30 cellular contexts compared by ENCODE assay signal in the genomic region with DNA sequence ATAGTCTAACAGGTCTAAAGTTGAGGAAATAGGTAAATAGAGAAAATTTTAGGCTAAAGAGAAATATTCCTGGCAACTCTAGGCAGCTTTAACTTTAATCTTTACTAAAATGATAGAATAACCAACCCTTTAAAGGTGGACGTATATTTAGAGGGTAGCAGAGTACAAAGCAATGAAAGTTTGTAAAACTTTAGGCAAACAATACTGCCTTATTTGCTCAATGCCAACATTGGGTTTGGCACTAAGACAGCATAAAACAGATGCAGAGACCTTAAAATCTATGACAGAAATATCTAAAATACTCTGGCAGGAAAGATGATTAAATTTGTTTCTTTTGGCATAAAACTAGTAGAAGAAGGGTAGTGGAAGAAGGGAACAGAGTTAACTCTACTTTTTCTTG.
"Had no signal": no experiment of that assay in that cellular context is flagged by ENCODE, and none has a peak within 500 bp of the region (broad histone marks: within the 10 kb centered on the region; RNA-seq: fewer than 3 reads in every experiment).

No MANE protein-coding gene starts in this region.

- DNase-seq: activated CD4-positive, alpha-beta memory T cell treated with anti-CD3 and anti-CD28 coated beads for 36 hours; activated CD4-positive, alpha-beta T cell treated with anti-CD3 and anti-CD28 coated beads for 36 hours; activated CD4-positive, alpha-beta T cell treated with anti-CD3 and anti-CD28 coated beads, Interleukin-2, amount 10 ng/mL, durations not matched to agents 24 days and 14 days; activated CD4-positive, CD25-positive, alpha-beta regulatory T cell; activated CD4-positive, CD25-positive, alpha-beta regulatory T cell treated with anti-CD3 and anti-CD28 coated beads, Interleukin-2, amount 50 U/mL, for 72 hours; activated CD8-positive, alpha-beta memory T cell treated with anti-CD3 and anti-CD28 coated beads, Interleukin-2, amount 10 ng/mL, durations not matched to agents 7 days and 5 days; activated CD8-positive, alpha-beta memory T cell treated with anti-CD3 and anti-CD28 coated beads, Interleukin-2, amount 50 U/mL, for 48 hours; activated CD8-positive, alpha-beta T cell treated with anti-CD3 and anti-CD28 coated beads, Interleukin-2, amount 10 ng/mL, durations not matched to agents 7 days and 5 days; activated gamma-delta T cell; activated naive CD4-positive, alpha-beta T cell treated with anti-CD3 and anti-CD28 coated beads, Interleukin-2, amount 50 U/mL, for 16 hours; activated naive CD4-positive, alpha-beta T cell treated with Interleukin-2 at 50 U/mL for 16 hours; activated T-cell treated with anti-CD3 and anti-CD28 coated beads for 4 hours; activated T-cell treated with anti-CD3 and anti-CD28 coated beads, Interleukin-2, amount 50 U/mL, for 24 hours; activated T-cell treated with anti-CD3 and anti-CD28 coated beads, Interleukin-2, amount 50 U/mL, for 72 hours; adrenal gland; amygdala; aorta; body of pancreas; central memory CD4-positive, alpha-beta T cell; cerebellar nuclear complex; colonic mucosa; effector CD8-positive, alpha-beta T cell; esophagus squamous epithelium; foreskin melanocyte; heart right ventricle; T-helper 2 cell had no signal

- ATAC-seq: activated CD4-positive, alpha-beta T cell treated with anti-CD3 and anti-CD28 coated beads for 36 hours; activated CD8-positive, alpha-beta memory T cell treated with anti-CD3 and anti-CD28 coated beads, Interleukin-2, amount 10 ng/mL, durations not matched to agents 7 days and 5 days; activated CD8-positive, alpha-beta T cell treated with anti-CD3 and anti-CD28 coated beads, Interleukin-2, amount 10 ng/mL, durations not matched to agents 7 days and 5 days; activated T-cell treated with anti-CD3 and anti-CD28 coated beads, Interleukin-2, amount 50 U/mL, for 72 hours; body of pancreas; gastroesophageal sphincter; heart right ventricle had no signal

- H3K27me3 ChIP-seq: adrenal gland, body of pancreas, breast epithelium, cardiac muscle cell, colonic mucosa, esophagus squamous epithelium, gastroesophageal sphincter, heart right ventricle had no signal

- H3K4me1 ChIP-seq: breast epithelium, colonic mucosa, esophagus squamous epithelium had no signal

- H3K36me3 ChIP-seq: adrenal gland, breast epithelium, colonic mucosa had no signal

- H3K9me3 ChIP-seq: adrenal gland, body of pancreas, breast epithelium, colonic mucosa, esophagus squamous epithelium, gastroesophageal sphincter, heart right ventricle had no signal

- H3K4me3 ChIP-seq: adrenal gland, body of pancreas, breast epithelium, cardiac muscle cell, colonic mucosa, esophagus squamous epithelium, gastroesophageal sphincter, heart right ventricle had no signal

- H3K27ac ChIP-seq: adrenal gland, body of pancreas, breast epithelium, cardiac muscle cell, colonic mucosa, epithelial cell of prostate, esophagus squamous epithelium, gastroesophageal sphincter, heart right ventricle had no signal
